ENCODE assay signal across 10 cellular contexts in genomic region chr5:14574891-14575496, GRCh38. TPM values are rescaled to one million over a fixed set of nuclear protein-coding genes. Genes with fewer than 3 reads are reported as not detected.
DNase-seq lines count a peak whose midpoint lies in the region; ATAC-seq and TF ChIP-seq lines count a peak whose summit lies in the region.
"Had no signal": no experiment of that assay in that cellular context is flagged by ENCODE, and none has a peak within 500 bp of the region (broad histone marks: within the 10 kb centered on the region; RNA-seq: fewer than 3 reads in every experiment).

No MANE protein-coding gene starts in this region.

- no peaks in the 10 kb centered on the region for H3K36me3 Mint-ChIP-seq in activated naive CD4-positive, alpha-beta T cell treated with anti-CD3 and anti-CD28 coated beads for 36 hours (ENCODE audit: low read depth)

- peaks cover 2% of the 10 kb centered on the region for H3K27me3 Mint-ChIP-seq in activated naive CD4-positive, alpha-beta T cell treated with anti-CD3 and anti-CD28 coated beads for 36 hours (ENCODE audit: low read depth)

- no peak overlapping the region for H3K27ac Mint-ChIP-seq in activated naive CD4-positive, alpha-beta T cell treated with anti-CD3 and anti-CD28 coated beads for 36 hours
- H3K27ac Mint-ChIP-seq: progenitor cell of endocrine pancreas had no signal

- no peak overlapping the region for H3K4me3 Mint-ChIP-seq in activated naive CD4-positive, alpha-beta T cell treated with anti-CD3 and anti-CD28 coated beads for 36 hours

- H3K9me3 ChIP-seq in adrenal gland (replicated peaks in 1 of 3) (no peaks in the 10 kb centered on the region), neutrophil (no peaks in the 10 kb centered on the region)

- no peak for TF ChIP-seq POLR2A in adrenal gland (IDR thresholded peaks at IDR 0.05)

- H3K9me3 Mint-ChIP-seq in activated naive CD4-positive, alpha-beta T cell treated with anti-CD3 and anti-CD28 coated beads for 36 hours = no peaks in the 10 kb centered on the region

- no peak for ATAC-seq in HG03571 (IDR thresholded peaks at IDR 0.05; ENCODE audit: unreplicated experiment)
- no peak for ATAC-seq in GM18498 (IDR thresholded peaks at IDR 0.05; ENCODE audit: unreplicated experiment)

- TF ChIP-seq CTCF in adrenal gland (IDR thresholded peaks at IDR 0.05) (no peak), neutrophil (IDR thresholded peaks at IDR 0.05) (no peak)

- CTCF ChIA-PET in activated naive CD4-positive, alpha-beta T cell treated with anti-CD3 and anti-CD28 coated beads for 36 hours (lab: Charles Lee) = interaction anchor here (1.6 kb wide), 1 partner anchor 177 kb away, joined by 4 read pairs; no protein-coding TSS in a partner anchor

- H3K27ac ChIP-seq in adrenal gland (peak overlapping the region in 1 of 5 donors; percentile 42), neutrophil (peak overlapping the region; percentile 85)

- intact Hi-C loops in adrenal gland (cut with DNase I) = no loop called here
- intact Hi-C loops in activated naive CD4-positive, alpha-beta T cell treated with anti-CD3 and anti-CD28 coated beads for 36 hours (cut with micrococcal nuclease) = no loop called here

- H3K4me3 ChIP-seq in adrenal gland = no peak overlapping the region
- no peak overlapping the region for H3K4me3 ChIP-seq in neutrophil (ENCODE audit: low read depth in 1 of 2, low read length in 1 of 2)

- DNase-seq in KBM-7 (peak; percentile 69), NCI-H345 (lab: John Stamatoyannopoulos, UW) (peak; percentile 46), adrenal gland (peak in 4 of 7 donors; percentile 41 to 59 (median 50)), dedifferentiated amniotic fluid mesenchymal stem cell (ENCODE audit: extremely low spot score) (no peak)
- no peak for DNase-seq in activated naive CD4-positive, alpha-beta T cell treated with anti-CD3 and anti-CD28 coated beads for 36 hours
- DNase-seq: activated CD8-positive, alpha-beta memory T cell treated with anti-CD3 and anti-CD28 coated beads, Interleukin-2, amount 50 U/mL, for 48 hours had no signal

- H3K4me1 ChIP-seq in adrenal gland (replicated peaks in 1 of 2) (no peaks in the 10 kb centered on the region), neutrophil (ENCODE audit: control insufficient read depth in 1 of 2, insufficient read depth in 1 of 2, low read depth in 1 of 2, low read length in 1 of 2) (peaks cover 55 to 56% of the 10 kb centered on the region in 2 experiments)

- in situ Hi-C loops in KBM-7 (cut with MboI; ENCODE audit: low pct_unique_long_range_greater_than_20kb, low sequenced_read_pairs) = no loop called here

- H3K27me3 ChIP-seq in adrenal gland (no peaks in the 10 kb centered on the region), neutrophil (no peaks in the 10 kb centered on the region)

- no peaks in the 10 kb centered on the region for H3K4me1 Mint-ChIP-seq in activated naive CD4-positive, alpha-beta T cell treated with anti-CD3 and anti-CD28 coated beads for 36 hours (ENCODE audit: low read depth)

- H3K36me3 ChIP-seq in adrenal gland (replicated peaks in 1 of 2) (no peaks in the 10 kb centered on the region), neutrophil (no peaks in the 10 kb centered on the region)

- 69 to 87% (median 81%) methylated on average over 2 of the region's 2 CpGs for WGBS in adrenal gland, 4 donors

RNA-seq across cellular contexts. Expression of gene OTULINL, which starts 6.6 kb away (rescaled TPM):
- 10 to 100 TPM in 5 of 8 donors, 1 to 10 TPM in 3; 5.2 to 76.9 (median 10.3) TPM for total RNA-seq in adrenal gland
- polyA plus RNA-seq in adrenal gland = 1 to 10 TPM; 2.6 to 5.7 (median 3.4) TPM
- total RNA-seq in activated naive CD4-positive, alpha-beta T cell treated with anti-CD3 and anti-CD28 coated beads for 36 hours = 10 to 100 TPM in 1 of 2 experiments, 1 to 10 TPM in 1; 9.1 to 10.6 TPM

Comparison
In these comparisons a context has a peak if more than half of its experiments do, and no peak if none do; other contexts are left out.
1. DNase-seq: peak in KBM-7 (single experiment), NCI-H345 (single experiment) and adrenal gland (4 of 7); none in activated naive CD4-positive, alpha-beta T cell treated with anti-CD3 and anti-CD28 coated beads for 36 hours (single experiment) and dedifferentiated amniotic fluid mesenchymal stem cell (single experiment).